In genomic region chr15:69523010-69524001, GRCh38 we compare ENCODE assay signal across 8 cellular contexts.
A peak's percentile ranks its signal among the peaks of the same experiment; 100 is the strongest.
DNase-seq lines count a peak whose midpoint lies in the region; ATAC-seq and TF ChIP-seq lines count a peak whose summit lies in the region.

No MANE protein-coding gene starts in this region.

- no peak overlapping the region for H3K4me2 ChIP-seq in mammary epithelial cell (ENCODE audit: insufficient read depth, low read depth, low read length)

- no peaks in the 10 kb centered on the region for H3K36me3 ChIP-seq in WERI-Rb-1
- no peaks in the 10 kb centered on the region for H3K36me3 ChIP-seq in mammary epithelial cell (ENCODE audit: insufficient read depth, low read length)
- no peaks in the 10 kb centered on the region for H3K36me3 ChIP-seq in kidney epithelial cell (ENCODE audit: control insufficient read depth, insufficient read depth, low read length)

- no TSS peak for BruUV-seq in mammary epithelial cell (replicated peaks; lab: Mats Ljungman, UMichigan)

- TF ChIP-seq CTCF in WERI-Rb-1 (IDR thresholded peaks at IDR 0.05; ENCODE audit: low read depth, low read length) = peak; percentile 79
- peak; percentile 79 to 80 for TF ChIP-seq CTCF in mammary epithelial cell (conservative IDR thresholded peaks at IDR 0.05 in 1 of 2, IDR thresholded peaks at IDR 0.05 in 1 of 2; ENCODE audit: extremely low read depth in 1 of 2, insufficient read depth in 1 of 2, low read depth in 1 of 2, low read length in 2 of 2)
- peak; percentile 79 for TF ChIP-seq CTCF in kidney epithelial cell (IDR thresholded peaks at IDR 0.05; ENCODE audit: insufficient read depth, low read length, poor library complexity, severe bottlenecking)

- H3K27me3 ChIP-seq in WERI-Rb-1 (ENCODE audit: insufficient read depth, low read depth, severe bottlenecking) = no peaks in the 10 kb centered on the region
- H3K27me3 ChIP-seq in mammary epithelial cell (ENCODE audit: insufficient read depth, low read length) = no peaks in the 10 kb centered on the region
- H3K27me3 ChIP-seq in kidney epithelial cell (ENCODE audit: control insufficient read depth, insufficient read depth, low read length) = peaks cover 2% of the 10 kb centered on the region

- intact Hi-C loops in mammary epithelial cell (cut with micrococcal nuclease) = loop anchor here (2.0 to 10.0 kb wide), 4 partner anchors 201 to 965 kb away; partner anchors contain the start of gene TLE3

- DNase-seq in activated gamma-delta T cell treated with Interleukin-2 at 50 U/mL for 16 hours (peak; percentile 67), activated gamma-delta T cell (lab: John Stamatoyannopoulos, UW) (no peak), NCI-H2107 treated with DMSO at 0.1 percent for 48 hours (lab: John Stamatoyannopoulos, UW; ENCODE audit: unreplicated experiment) (peak; percentile 15), WERI-Rb-1 (peak; percentile 89), mammary epithelial cell (peak; percentile 50), kidney epithelial cell (ENCODE audit: low read depth) (no peak)
- peak; percentile 73 to 79 for DNase-seq in stimulated activated CD4-positive, alpha-beta T cell treated with anti-CD3 and anti-CD28 coated beads, Interleukin-2, amount 100 ng/mL, for 24 hours

- in situ Hi-C loops in mammary epithelial cell (cut with MboI; ENCODE audit: low sequenced_read_pairs in 2 of 2) = loop anchor here in 1 of 2 donors (25.0 kb wide), 1 partner anchor 189 kb away; no protein-coding TSS in a partner anchor

- no peaks in the 10 kb centered on the region for H3K79me2 ChIP-seq in mammary epithelial cell (ENCODE audit: insufficient read depth, low read length)

- CTCF ChIA-PET in mammary epithelial cell (lab: Charles Lee; ENCODE audit: low non-redundant PET) = interaction anchor here (0.6 kb wide), 1 partner anchor 945 kb away, joined by 3 read pairs; no protein-coding TSS in a partner anchor

- no peaks in the 10 kb centered on the region for H4K20me1 ChIP-seq in mammary epithelial cell (ENCODE audit: insufficient read depth, low read length)

- H3K27ac ChIP-seq in WERI-Rb-1 (no peak overlapping the region), mammary epithelial cell (ENCODE audit: insufficient read depth, low read depth, low read length) (no peak overlapping the region)

- H3K4me3 ChIP-seq in WERI-Rb-1 (ENCODE audit: low read depth, low read length) = no peak overlapping the region
- no peak overlapping the region for H3K4me3 ChIP-seq in mammary epithelial cell (replicated peaks in 1 of 3; ENCODE audit: insufficient read depth in 1 of 3, low read depth in 2 of 3, low read length in 3 of 3)
- no peak overlapping the region for H3K4me3 ChIP-seq in kidney epithelial cell (ENCODE audit: low read depth, low read length)

- 73% methylated on average over 5 of the region's 5 CpGs for WGBS in mammary epithelial cell (ENCODE audit: low coverage, missing lambda C conversion rate)

- no peak overlapping the region for H3K9ac ChIP-seq in mammary epithelial cell (ENCODE audit: insufficient read depth, low read length)

- no peak for ATAC-seq in HG03520 (IDR thresholded peaks at IDR 0.05; ENCODE audit: unreplicated experiment)

- dilution Hi-C loops in mammary epithelial cell (cut with HindIII; ENCODE audit: low sequenced_read_pairs) = no loop called here

- H2AFZ ChIP-seq in mammary epithelial cell (ENCODE audit: low read depth, low read length) = no peak overlapping the region

- no peaks in the 10 kb centered on the region for H3K4me1 ChIP-seq in mammary epithelial cell (ENCODE audit: insufficient read depth, low read length)

- no peaks in the 10 kb centered on the region for H3K9me3 ChIP-seq in WERI-Rb-1 (ENCODE audit: severe bottlenecking)
- H3K9me3 ChIP-seq in mammary epithelial cell (replicated peaks; ENCODE audit: insufficient read depth, low read length) = no peaks in the 10 kb centered on the region

Comparison
In these comparisons a context has a peak if more than half of its experiments do, and no peak if none do; other contexts are left out.
1. DNase-seq: peak in activated gamma-delta T cell treated with Interleukin-2 at 50 U/mL for 16 hours (single experiment), NCI-H2107 treated with DMSO at 0.1 percent for 48 hours (single experiment), WERI-Rb-1 (single experiment), mammary epithelial cell (single experiment) and stimulated activated CD4-positive, alpha-beta T cell treated with anti-CD3 and anti-CD28 coated beads, Interleukin-2, amount 100 ng/mL, for 24 hours (2 of 2); none in activated gamma-delta T cell (single experiment) and kidney epithelial cell (single experiment).
2. Peak in every context shown above with its lines, with median percentiles within 50 percentile points of each other: CTCF ChIP-seq.